ENCODE assay signal across 8 cellular contexts in genomic region chr18:13558132-13558531, GRCh38.
DNase-seq lines count a peak whose midpoint lies in the region; ATAC-seq and TF ChIP-seq lines count a peak whose summit lies in the region.

No MANE protein-coding gene starts in this region.

- DNase-seq in DMS114 treated with DMSO at 0.1 percent for 48 hours (lab: John Stamatoyannopoulos, UW; ENCODE audit: unreplicated experiment) = peak; percentile 34
- peak; percentile 92 for DNase-seq in Karpas-422
- DNase-seq in dorsolateral prefrontal cortex = peak in 5 of 10 donors; percentile 56 to 72 (median 69)
- DNase-seq in medulla oblongata (ENCODE audit: extremely low spot score) = peak; percentile 85
- DNase-seq in NK-92 (lab: John Stamatoyannopoulos, UW; ENCODE audit: unreplicated experiment) = no peak

- H3K4me2 ChIP-seq in Karpas-422 (ENCODE audit: low read depth, low read length, poor library complexity, severe bottlenecking) (peak overlapping the region; percentile 50), SU-DHL-6 (ENCODE audit: low read depth, low read length, poor library complexity, severe bottlenecking) (no peak overlapping the region)

- intact Hi-C loops in dorsolateral prefrontal cortex (cut with DNase I) = loop anchor here (2.0 to 10.0 kb wide), 5 partner anchors 73 to 563 kb away; partner anchors contain the start of genes FAM210A (in 2 of the 2), RNMT (in 2 of the 2) and CEP192 (in 1 of the 2)

- H4K20me1 ChIP-seq in Karpas-422 (ENCODE audit: insufficient read depth, low read depth, low read length) (no peaks in the 10 kb centered on the region), SU-DHL-6 (ENCODE audit: low read depth, low read length) (no peaks in the 10 kb centered on the region)

- H3K27ac ChIP-seq in Karpas-422 (ENCODE audit: low read length) (peak overlapping the region; percentile 63), SU-DHL-6 (ENCODE audit: low read depth, low read length) (no peak overlapping the region), dorsolateral prefrontal cortex (peak overlapping the region in 54 of 59 donors; percentile 8 to 100 (median 86))

- no peaks in the 10 kb centered on the region for H3F3A ChIP-seq in SU-DHL-6 (ENCODE audit: insufficient read depth)

- no peaks in the 10 kb centered on the region for H3K36me3 ChIP-seq in Karpas-422 (ENCODE audit: insufficient read depth, low read length)
- no peaks in the 10 kb centered on the region for H3K36me3 ChIP-seq in SU-DHL-6 (ENCODE audit: low read length)

- no peaks in the 10 kb centered on the region for H3K9me2 ChIP-seq in Karpas-422 (replicated peaks; ENCODE audit: insufficient read depth, low read length)
- no peaks in the 10 kb centered on the region for H3K9me2 ChIP-seq in SU-DHL-6 (replicated peaks; ENCODE audit: insufficient read depth, low read length)

- H3K79me2 ChIP-seq in Karpas-422 (ENCODE audit: low read length) (no peaks in the 10 kb centered on the region), SU-DHL-6 (ENCODE audit: insufficient read depth, low read length) (no peaks in the 10 kb centered on the region)

- H3K9ac ChIP-seq in Karpas-422 (ENCODE audit: low read length) (peak overlapping the region; percentile 43), SU-DHL-6 (ENCODE audit: low read length) (no peak overlapping the region)

- H3K27me3 ChIP-seq in Karpas-422 (ENCODE audit: low read length) = no peaks in the 10 kb centered on the region
- no peaks in the 10 kb centered on the region for H3K27me3 ChIP-seq in SU-DHL-6 (ENCODE audit: low read length)
- H3K27me3 ChIP-seq in dorsolateral prefrontal cortex = no peaks in the 10 kb centered on the region

- ATAC-seq in GM21447 (IDR thresholded peaks at IDR 0.05; ENCODE audit: unreplicated experiment) = peak; percentile 48
- ATAC-seq in HG03521 (IDR thresholded peaks at IDR 0.05; ENCODE audit: unreplicated experiment) = no peak

- peaks cover 50% of the 10 kb centered on the region for H3K4me1 ChIP-seq in Karpas-422 (ENCODE audit: low read length)

- H3K9me3 ChIP-seq in Karpas-422 (ENCODE audit: low read length) = no peaks in the 10 kb centered on the region
- no peaks in the 10 kb centered on the region for H3K9me3 ChIP-seq in SU-DHL-6 (ENCODE audit: insufficient read depth, low read length)

- peak; percentile 66 for TF ChIP-seq CTCF in SU-DHL-6 (IDR thresholded peaks at IDR 0.05; ENCODE audit: insufficient read depth, low read length, poor library complexity, severe bottlenecking)
- peak; percentile 52 to 90 (median 78) for TF ChIP-seq CTCF in dorsolateral prefrontal cortex (IDR thresholded peaks at IDR 0.05 in 54 of 56, conservative IDR thresholded peaks at IDR 0.05 in 2 of 56; ENCODE audit: low read depth in 1 of 56, partially characterized antibody in 56 of 56)

- H2AFZ ChIP-seq in Karpas-422 (ENCODE audit: low read length) = no peak overlapping the region
- no peak overlapping the region for H2AFZ ChIP-seq in SU-DHL-6 (ENCODE audit: low read depth, low read length, severe bottlenecking)

- H3K4me3 ChIP-seq in Karpas-422 (ENCODE audit: low read length) (peak overlapping the region; percentile 21; the same call in 1 of the 2 replicates), SU-DHL-6 (ENCODE audit: insufficient read depth, low read length, poor library complexity, severe bottlenecking) (no peak overlapping the region), dorsolateral prefrontal cortex (peak overlapping the region in 3 of 59 donors; percentile 7 to 35 (median 10))
